ENCODE assay signal across 9 cellular contexts in genomic region chr13:33487575-33488243, GRCh38.
DNase-seq lines count a peak whose midpoint lies in the region; ATAC-seq, FAIRE-seq and TF ChIP-seq lines count a peak whose summit lies in the region.
"Had no signal": no experiment of that assay in that cellular context is flagged by ENCODE, and none has a peak within 500 bp of the region (broad histone marks: within the 10 kb centered on the region; RNA-seq: fewer than 3 reads in every experiment).

No MANE protein-coding gene starts in this region.

- no peak overlapping the region for H3K27ac Mint-ChIP-seq in natural killer cell
- H3K27ac Mint-ChIP-seq: T-helper 1 cell treated with Interleukin-12 subunit alpha and Interleukin-12 subunit beta and Interleukin-4 antibody, amounts not matched to agents 30 μg/mL and 1 μg/mL, for 36 hours had no signal

- no peak overlapping the region for H3K4me3 Mint-ChIP-seq in natural killer cell
- H3K4me3 Mint-ChIP-seq: T-helper 1 cell treated with Interleukin-12 subunit alpha and Interleukin-12 subunit beta and Interleukin-4 antibody, amounts not matched to agents 30 μg/mL and 1 μg/mL, for 36 hours had no signal

- H3K4me1 Mint-ChIP-seq in natural killer cell = peaks cover 0 to 6% of the 10 kb centered on the region in 2 donors

- H3K4ac ChIP-seq in neuronal stem cell (ENCODE audit: low read length) = no peak overlapping the region

- H2BK120ac ChIP-seq in neuronal stem cell (ENCODE audit: low read depth, low read length) = no peak overlapping the region

- no peaks in the 10 kb centered on the region for H3K36me3 Mint-ChIP-seq in natural killer cell

- H4K8ac ChIP-seq in neuronal stem cell (ENCODE audit: low read depth, low read length) = no peak overlapping the region

- H3K27ac ChIP-seq in ovary (no peak overlapping the region), neuronal stem cell (replicated peaks; ENCODE audit: low read length) (no peak overlapping the region)

- no peak overlapping the region for H3K23ac ChIP-seq in neuronal stem cell (ENCODE audit: low read depth, low read length, poor library complexity)

- 65 to 72% (median 71%) methylated on average over 5 of the region's 5 CpGs for WGBS in ovary, 3 donors
- WGBS in neuronal stem cell (ENCODE audit: extremely low coverage in 2 of 2, insufficient read length in 2 of 2, insufficient replicate concordance in 1 of 2), 2 donors = no CpG with 5 or more reads among the region's 5 CpGs

- H2BK15ac ChIP-seq in neuronal stem cell (ENCODE audit: low read length) = no peak overlapping the region

- no peak overlapping the region for H3K4me2 ChIP-seq in neuronal stem cell (ENCODE audit: insufficient read depth, low read length, poor library complexity, severe bottlenecking)

- no peaks in the 10 kb centered on the region for H3K27me3 ChIP-seq in ovary
- no peaks in the 10 kb centered on the region for H3K27me3 ChIP-seq in neuronal stem cell (ENCODE audit: control insufficient read depth in 3 of 3, insufficient read depth in 3 of 3, low read depth in 1 of 3, low read length in 3 of 3)

- H3K9me3 Mint-ChIP-seq in natural killer cell = no peaks in the 10 kb centered on the region
- H3K9me3 Mint-ChIP-seq: T-helper 1 cell treated with Interleukin-12 subunit alpha and Interleukin-12 subunit beta and Interleukin-4 antibody, amounts not matched to agents 30 μg/mL and 1 μg/mL, for 36 hours had no signal

- no peak overlapping the region for H2BK5ac ChIP-seq in neuronal stem cell (ENCODE audit: low read length)

- H2AK5ac ChIP-seq in neuronal stem cell (ENCODE audit: low read depth, low read length) = no peak overlapping the region

- no peak overlapping the region for H3K9ac ChIP-seq in neuronal stem cell (ENCODE audit: low read depth, low read length, poor library complexity)

- H4K91ac ChIP-seq in neuronal stem cell (ENCODE audit: low read depth, low read length, poor library complexity) = no peak overlapping the region

- ATAC-seq in natural killer cell = no peak

- H3K9me3 ChIP-seq in ovary (no peaks in the 10 kb centered on the region), neuronal stem cell (replicated peaks in 1 of 2; ENCODE audit: control insufficient read depth in 2 of 2, insufficient read depth in 1 of 2, low read depth in 1 of 2, low read length in 2 of 2) (peaks cover 4 to 5% of the 10 kb centered on the region in 2 donors)

- TF ChIP-seq CTCF in ovary (IDR thresholded peaks at IDR 0.05) (no peak), natural killer cell (IDR thresholded peaks at IDR 0.05) (no peak)

- no peak for TF ChIP-seq POLR2A in ovary (IDR thresholded peaks at IDR 0.05)

- FAIRE-seq in GM18507 (lab: Jason Lieb, UNC) = peak; percentile 56

- no peak for TF ChIP-seq EP300 in ovary (IDR thresholded peaks at IDR 0.05)

- intact Hi-C loops in ovary (cut with DNase I) (no loop called here), natural killer cell (cut with micrococcal nuclease) (no loop called here)

- H3K4me3 ChIP-seq in ovary (no peak overlapping the region), neuronal stem cell (ENCODE audit: low read length in 2 of 2) (no peak overlapping the region)

- no peaks in the 10 kb centered on the region for H3K79me1 ChIP-seq in neuronal stem cell (ENCODE audit: low read depth, low read length)

- no peak for DNase-seq in GM18507 (ENCODE audit: extremely low spot score, insufficient read length, low read depth)
- DNase-seq in HuH-7.5 (ENCODE audit: low spot score) = peak; percentile 7
- peak; percentile 62 for DNase-seq in amniotic epithelial cell (ENCODE audit: low read depth)
- DNase-seq in left kidney (ENCODE audit: low read depth, low spot score) = peak; percentile 15
- no peak for DNase-seq in ovary
- DNase-seq in neuronal stem cell (ENCODE audit: low spot score) = no peak
- no peak for DNase-seq in cortex of kidney (lab: John Stamatoyannopoulos, UW)
- DNase-seq in natural killer cell = no peak

- H3K4me1 ChIP-seq in ovary (ENCODE audit: insufficient read depth) (no peaks in the 10 kb centered on the region), neuronal stem cell (ENCODE audit: control insufficient read depth in 2 of 2, insufficient read depth in 1 of 2, low read depth in 1 of 2, low read length in 2 of 2) (peaks cover 0 to 6% of the 10 kb centered on the region in 2 donors)

- no peak overlapping the region for H3K18ac ChIP-seq in neuronal stem cell (ENCODE audit: low read length)

- H3K14ac ChIP-seq in neuronal stem cell (ENCODE audit: low read length) = no peak overlapping the region

- H3K27me3 Mint-ChIP-seq in natural killer cell (ENCODE audit: low read depth in 2 of 2) = peaks cover 0 to 9% of the 10 kb centered on the region in 2 donors

- H2BK12ac ChIP-seq in neuronal stem cell (ENCODE audit: low read length) = no peak overlapping the region

- H3K36me3 ChIP-seq in ovary = no peaks in the 10 kb centered on the region
- H3K36me3 ChIP-seq in neuronal stem cell (replicated peaks in 1 of 2; ENCODE audit: control insufficient read depth in 2 of 2, insufficient read depth in 2 of 2, low read length in 2 of 2) = no peaks in the 10 kb centered on the region

- H2AFZ ChIP-seq in neuronal stem cell (ENCODE audit: low read length) = no peak overlapping the region

Comparison
In these comparisons a context has a peak if more than half of its experiments do, and no peak if none do; other contexts are left out.
1. DNase-seq: peak in HuH-7.5 (single experiment), amniotic epithelial cell (single experiment) and left kidney (single experiment); none in GM18507 (single experiment), ovary (0 of 5), neuronal stem cell (single experiment), cortex of kidney (single experiment) and natural killer cell (single experiment).